9 cellular contexts compared by ENCODE assay signal in the genomic region with DNA sequence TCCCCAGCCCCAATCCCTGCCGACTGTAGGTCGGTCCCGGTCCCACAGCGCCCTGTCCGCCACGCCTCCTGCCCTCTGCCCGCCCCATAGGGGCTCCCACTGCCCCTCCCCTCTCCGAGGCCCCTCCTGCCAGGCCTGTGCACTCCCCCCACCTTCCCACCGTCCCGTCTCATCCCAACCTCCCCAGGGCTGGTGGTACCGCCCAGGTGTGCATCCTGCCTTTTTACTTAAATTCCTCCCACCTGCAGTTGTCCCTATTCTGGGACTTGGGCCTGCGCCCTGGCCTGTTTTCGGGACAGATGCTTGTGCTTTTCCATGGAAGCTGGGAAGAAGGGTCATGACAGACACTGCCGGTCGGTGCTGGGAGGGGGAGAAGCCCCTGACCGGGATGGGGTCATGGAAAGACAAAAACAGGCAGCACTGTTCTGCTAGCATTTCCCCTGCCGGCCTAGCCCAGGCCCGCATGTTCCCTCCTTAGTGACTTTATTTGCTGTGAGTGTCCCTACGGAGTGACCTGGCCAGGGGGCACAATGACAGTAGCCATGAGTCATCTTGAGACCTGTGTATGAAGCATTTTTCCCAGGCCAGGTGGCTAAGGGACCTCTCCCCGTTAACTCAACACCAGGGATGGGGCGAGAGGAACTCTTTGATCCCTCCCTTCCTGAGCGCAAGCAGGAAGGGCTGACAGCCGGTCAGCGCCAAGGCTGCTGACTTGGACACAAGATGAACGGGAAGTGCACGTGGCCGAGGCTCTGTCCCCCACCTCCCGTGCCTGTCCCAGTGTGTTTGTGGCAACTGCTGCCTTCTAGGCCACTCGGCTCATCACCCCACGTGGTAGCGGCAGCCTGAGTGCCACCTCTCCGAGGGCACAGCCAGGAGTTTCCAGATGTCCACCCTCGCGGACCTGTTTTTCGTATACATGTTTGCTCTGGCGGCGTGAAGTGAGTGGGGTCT. TPM values are rescaled to one million over a fixed set of nuclear protein-coding genes. Genes with fewer than 3 reads are reported as not detected.
DNase-seq lines count a peak whose midpoint lies in the region; ATAC-seq and TF ChIP-seq lines count a peak whose summit lies in the region.
"Had no signal": no experiment of that assay in that cellular context is flagged by ENCODE, and none has a peak within 500 bp of the region (broad histone marks: within the 10 kb centered on the region; RNA-seq: fewer than 3 reads in every experiment).

No MANE protein-coding gene starts in this region.

- H3K27me3 ChIP-seq in CD8-positive, alpha-beta T cell (ENCODE audit: insufficient read depth, low read length) = peaks cover 36% of the 10 kb centered on the region
- H3K27me3 ChIP-seq in PC-9 (ENCODE audit: insufficient read depth, low read depth) (peaks cover 29% of the 10 kb centered on the region), heart right ventricle (peaks cover 69 to 99% (median 98%) of the 10 kb centered on the region in 7 donors), neural progenitor cell (peaks cover 100% of the 10 kb centered on the region)
- peaks cover 49% of the 10 kb centered on the region for H3K27me3 ChIP-seq in effector memory CD4-positive, alpha-beta T cell (replicated peaks; ENCODE audit: control insufficient read depth, insufficient read depth, low read length, poor library complexity, severe bottlenecking)

- H3K4me3 Mint-ChIP-seq in CD8-positive, alpha-beta T cell = peak overlapping the region; percentile 57
- peak overlapping the region; percentile 65 for H3K4me3 Mint-ChIP-seq in neural progenitor cell

- no TSS peak for BruUV-seq in PC-9 (replicated peaks; lab: Mats Ljungman, UMichigan)

- no peaks in the 10 kb centered on the region for H3K9me2 ChIP-seq in PC-9 (ENCODE audit: insufficient read depth)

- H3K36me3 Mint-ChIP-seq in CD8-positive, alpha-beta T cell = no peaks in the 10 kb centered on the region
- no peaks in the 10 kb centered on the region for H3K36me3 Mint-ChIP-seq in neural progenitor cell

- no peaks in the 10 kb centered on the region for H3F3A ChIP-seq in PC-9 (ENCODE audit: insufficient read depth, low read depth)
- H3F3A ChIP-seq in neural progenitor cell (ENCODE audit: low read depth) = peaks cover 11% of the 10 kb centered on the region

- H3K9me3 Mint-ChIP-seq in CD8-positive, alpha-beta T cell = no peaks in the 10 kb centered on the region
- peaks cover 7% of the 10 kb centered on the region for H3K9me3 Mint-ChIP-seq in neural progenitor cell

- CTCF ChIA-PET in CD8-positive, alpha-beta T cell (lab: Charles Lee) = no interaction called here
- CTCF ChIA-PET in PC-9 (lab: Charles Lee) = no interaction called here

- TF ChIP-seq CTCF in CD8-positive, alpha-beta T cell (IDR thresholded peaks at IDR 0.05) = no peak
- TF ChIP-seq CTCF in PC-9 (conservative IDR thresholded peaks at IDR 0.05) = 0 out of 2 replicates have a peak, but pooled peaks have one; percentile 4
- TF ChIP-seq CTCF in heart right ventricle (IDR thresholded peaks at IDR 0.05) = no peak
- no peak for TF ChIP-seq CTCF in neural progenitor cell (IDR thresholded peaks at IDR 0.05)

- H3K36me3 ChIP-seq in CD8-positive, alpha-beta T cell (ENCODE audit: insufficient read depth, low read length) = no peaks in the 10 kb centered on the region
- H3K36me3 ChIP-seq in PC-9 (ENCODE audit: low read depth) (no peaks in the 10 kb centered on the region), heart right ventricle (no peaks in the 10 kb centered on the region), neural progenitor cell (no peaks in the 10 kb centered on the region)
- no peaks in the 10 kb centered on the region for H3K36me3 ChIP-seq in effector memory CD4-positive, alpha-beta T cell (ENCODE audit: control insufficient read depth, insufficient read depth, low read length)

- WGBS in heart right ventricle, 2 donors = 19 to 22% methylated on average over 37 of the region's 37 CpGs

- no peak overlapping the region for H3K9ac ChIP-seq in neural progenitor cell

- peaks cover 17% of the 10 kb centered on the region for H3K4me1 Mint-ChIP-seq in CD8-positive, alpha-beta T cell (ENCODE audit: low read depth)
- peaks cover 15% of the 10 kb centered on the region for H3K4me1 Mint-ChIP-seq in neural progenitor cell

- intact Hi-C loops in CD8-positive, alpha-beta T cell (cut with DNase I, micrococcal nuclease) = no loop called here
- intact Hi-C loops in PC-9 (cut with micrococcal nuclease; ENCODE audit: unreplicated experiment) = loop anchor here (1.0 to 10.0 kb wide), 3 partner anchors 37 to 117 kb away; partner anchors contain the start of genes GNB1L and RTL10
- intact Hi-C loops in heart right ventricle (cut with DNase I) = no loop called here

- H3K4me3 ChIP-seq in CD8-positive, alpha-beta T cell (ENCODE audit: low read depth, low read length) = no peak overlapping the region
- H3K4me3 ChIP-seq in PC-9 (peak overlapping the region; percentile 48; the same call in 1 of the 2 replicates), heart right ventricle (peak overlapping the region in 8 of 10 donors; percentile 26 to 47 (median 40)), neural progenitor cell (no peak overlapping the region)
- no peak overlapping the region for H3K4me3 ChIP-seq in effector memory CD4-positive, alpha-beta T cell (ENCODE audit: insufficient read depth, low read depth, low read length, poor library complexity, severe bottlenecking)

- H3K4me2 ChIP-seq in PC-9 = peak overlapping the region; percentile 70
- no peak overlapping the region for H3K4me2 ChIP-seq in neural progenitor cell

- no peak overlapping the region for H3K27ac Mint-ChIP-seq in CD8-positive, alpha-beta T cell
- no peak overlapping the region for H3K27ac Mint-ChIP-seq in neural progenitor cell

- no peak for DNase-seq in CD8-positive, alpha-beta T cell
- DNase-seq in PC-9 (peak; percentile 39 to 55), heart right ventricle (peak; percentile 24 to 31), neural progenitor cell (ENCODE audit: low spot score) (no peak), NCI-H1694 treated with DMSO at 0.1 percent for 48 hours (lab: John Stamatoyannopoulos, UW) (no peak)
- no peak for DNase-seq in effector memory CD4-positive, alpha-beta T cell

- peak; percentile 50 for ATAC-seq in CD8-positive, alpha-beta T cell
- peak; percentile 9 to 69 (median 36) for ATAC-seq in heart right ventricle
- ATAC-seq in HG02938 (IDR thresholded peaks at IDR 0.05; ENCODE audit: unreplicated experiment) = no peak
- no peak for ATAC-seq in HG02852 (IDR thresholded peaks at IDR 0.05; ENCODE audit: unreplicated experiment)

- no peaks in the 10 kb centered on the region for H3K79me2 ChIP-seq in PC-9 (ENCODE audit: low read depth)
- no peaks in the 10 kb centered on the region for H3K79me2 ChIP-seq in neural progenitor cell (ENCODE audit: low read depth)

- peaks cover 21% of the 10 kb centered on the region for H3K4me1 ChIP-seq in CD8-positive, alpha-beta T cell (ENCODE audit: insufficient read depth, low read length)
- H3K4me1 ChIP-seq in PC-9 (replicated peaks; ENCODE audit: insufficient read depth) = peaks cover 7% of the 10 kb centered on the region; the same call in 1 of the 2 replicates
- peaks cover 7 to 32% (median 20%) of the 10 kb centered on the region in 9 donors for H3K4me1 ChIP-seq in heart right ventricle
- no peaks in the 10 kb centered on the region for H3K4me1 ChIP-seq in neural progenitor cell
- peaks cover 19% of the 10 kb centered on the region for H3K4me1 ChIP-seq in effector memory CD4-positive, alpha-beta T cell (ENCODE audit: control insufficient read depth, insufficient read depth, low read length, poor library complexity, severe bottlenecking)

- no peak overlapping the region for H3K27ac ChIP-seq in CD8-positive, alpha-beta T cell (ENCODE audit: low read depth, low read length)
- H3K27ac ChIP-seq in PC-9 (no peak overlapping the region), heart right ventricle (peak overlapping the region in 1 of 10 donors; percentile 66), neural progenitor cell (no peak overlapping the region)
- no peak overlapping the region for H3K27ac ChIP-seq in effector memory CD4-positive, alpha-beta T cell (ENCODE audit: insufficient read depth, low read length, poor library complexity, severe bottlenecking)

- H3K9me3 ChIP-seq in CD8-positive, alpha-beta T cell (ENCODE audit: low read length) = no peaks in the 10 kb centered on the region
- no peaks in the 10 kb centered on the region for H3K9me3 ChIP-seq in PC-9 (ENCODE audit: insufficient read depth, low read depth)
- H3K9me3 ChIP-seq in heart right ventricle = no peaks in the 10 kb centered on the region
- H3K9me3 ChIP-seq in neural progenitor cell (ENCODE audit: low read depth) = no peaks in the 10 kb centered on the region
- no peaks in the 10 kb centered on the region for H3K9me3 ChIP-seq in effector memory CD4-positive, alpha-beta T cell (ENCODE audit: control insufficient read depth, low read length)

- H2AFZ ChIP-seq in PC-9 (no peak overlapping the region), neural progenitor cell (replicated peaks) (no peak overlapping the region)

- peaks cover 63% of the 10 kb centered on the region for H3K27me3 Mint-ChIP-seq in CD8-positive, alpha-beta T cell (ENCODE audit: low read depth)
- H3K27me3 Mint-ChIP-seq in neural progenitor cell (ENCODE audit: insufficient read depth, low read depth) = peaks cover 59% of the 10 kb centered on the region

- POLR2A ChIA-PET in CD8-positive, alpha-beta T cell (lab: Charles Lee) = no interaction called here
- POLR2A ChIA-PET in PC-9 (lab: Charles Lee; ENCODE audit: unreplicated experiment) = no interaction called here

- H4K20me1 ChIP-seq in PC-9 (ENCODE audit: insufficient read depth) (no peaks in the 10 kb centered on the region), neural progenitor cell (ENCODE audit: low read depth) (peaks cover 51% of the 10 kb centered on the region)

RNA-seq across cellular contexts. Expression of gene TBX1, which starts 7.1 kb away (rescaled TPM):
- not detected for total RNA-seq in CD8-positive, alpha-beta T cell
- total RNA-seq in PC-9 (2021) (0.74 and 2.4 TPM in 2 replicates), heart right ventricle (1 to 10 TPM in 5 of 10 donors, under 1 TPM in 5; 0.53 to 1.8 (median 1.0) TPM), neural progenitor cell (ENCODE audit: low replicate concordance) (0.06 TPM in 1 of 2 replicates, not detected in the other)
- polyA plus RNA-seq in heart right ventricle = 1 to 10 TPM in 1 of 2 donors, under 1 TPM in 1; 0.61 to 1.0 TPM
- total RNA-seq: T-helper 1 cell treated with Interleukin-12 subunit alpha and Interleukin-12 subunit beta and Interleukin-4 antibody, amounts not matched to agents 30 ng/mL and 1 ng/mL, for 36 hours had no signal

RNA-seq across cellular contexts. Expression of gene GP1BB, which starts 44.4 kb away (rescaled TPM):
- under 1 TPM in 1 of 2 experiments, not detected in 1; 0.39 TPM for total RNA-seq in CD8-positive, alpha-beta T cell
- 0.35 and 2.0 TPM in 2 replicates for total RNA-seq in PC-9 (2021)
- 10 to 100 TPM in 1 of 10 donors, 1 to 10 TPM in 3, not detected in 6; 5.3 to 13.4 (median 6.4) TPM for total RNA-seq in heart right ventricle
- 10 to 100 TPM; 12.4 to 56.1 TPM for polyA plus RNA-seq in heart right ventricle
- 1.2 TPM in 1 of 2 replicates, not detected in the other for total RNA-seq in neural progenitor cell (ENCODE audit: low replicate concordance)
- total RNA-seq: T-helper 1 cell treated with Interleukin-12 subunit alpha and Interleukin-12 subunit beta and Interleukin-4 antibody, amounts not matched to agents 30 ng/mL and 1 ng/mL, for 36 hours had no signal

RNA-seq across cellular contexts. Expression of gene SEPTIN5, which starts 53.4 kb away (rescaled TPM):
- 1 to 10 TPM in 1 of 2 experiments, under 1 TPM in 1; 0.75 to 1.4 TPM for total RNA-seq in CD8-positive, alpha-beta T cell
- total RNA-seq in PC-9 (2021) = 2.0 and 8.1 TPM in 2 replicates
- 100 to 1,000 TPM in 8 of 10 donors, 10 to 100 TPM in 2; 60.9 to 218 (median 144) TPM for total RNA-seq in heart right ventricle
- 100 to 1,000 TPM in 1 of 2 donors, 10 to 100 TPM in 1; 56.5 to 104 TPM for polyA plus RNA-seq in heart right ventricle
- 5.0 and 8.2 TPM in 2 replicates for total RNA-seq in neural progenitor cell (ENCODE audit: low replicate concordance)
- total RNA-seq: T-helper 1 cell treated with Interleukin-12 subunit alpha and Interleukin-12 subunit beta and Interleukin-4 antibody, amounts not matched to agents 30 ng/mL and 1 ng/mL, for 36 hours had no signal

Comparison
In these comparisons a context has a peak if more than half of its experiments do, and no peak if none do; other contexts are left out.
1. ATAC-seq: peak in CD8-positive, alpha-beta T cell (single experiment) and heart right ventricle (8 of 8); none in HG02938 (single experiment) and HG02852 (single experiment).
2. DNase-seq: peak in PC-9 (2 of 2) and heart right ventricle (2 of 2); none in CD8-positive, alpha-beta T cell (0 of 7), neural progenitor cell (single experiment), effector memory CD4-positive, alpha-beta T cell (0 of 3) and NCI-H1694 treated with DMSO at 0.1 percent for 48 hours (single experiment).
3. H3K4me3 ChIP-seq: peak in PC-9 (single experiment) and heart right ventricle (8 of 10); none in CD8-positive, alpha-beta T cell (single experiment), neural progenitor cell (single experiment) and effector memory CD4-positive, alpha-beta T cell (single experiment).